Comparison of ENCODE assay signal across 15 cellular contexts in genomic region chr5:87127956-87128687, GRCh38.
A peak's percentile ranks its signal among the peaks of the same experiment; 100 is the strongest.
DNase-seq lines count a peak whose midpoint lies in the region; ATAC-seq, FAIRE-seq and TF ChIP-seq lines count a peak whose summit lies in the region.
"Had no signal": no experiment of that assay in that cellular context is flagged by ENCODE, and none has a peak within 500 bp of the region (broad histone marks: within the 10 kb centered on the region; RNA-seq: fewer than 3 reads in every experiment).

No MANE protein-coding gene starts in this region.

- POLR2A ChIA-PET in activated CD4-positive, alpha-beta memory T cell treated with anti-CD3 and anti-CD28 coated beads for 36 hours (lab: Charles Lee): interaction anchor here (1.8 kb wide), 1 partner anchor 11 kb away, joined by 6 read pairs; no protein-coding TSS in a partner anchor

- no peaks in the 10 kb centered on the region for H3K9me1 ChIP-seq in keratinocyte (ENCODE audit: control insufficient read depth, extremely low read depth, insufficient read depth, low read length)

- H3K4me3 Mint-ChIP-seq in activated CD4-positive, alpha-beta memory T cell treated with anti-CD3 and anti-CD28 coated beads for 36 hours: no peak overlapping the region
- H3K4me3 Mint-ChIP-seq: T-helper 1 cell treated with Interleukin-12 subunit alpha and Interleukin-12 subunit beta and Interleukin-4 antibody, amounts not matched to agents 30 μg/mL and 1 μg/mL, for 36 hours had no signal

- no peaks in the 10 kb centered on the region for H4K20me1 ChIP-seq in keratinocyte (ENCODE audit: control insufficient read depth, extremely low read depth, insufficient read depth, low read length)

- no peaks in the 10 kb centered on the region for H3K27me3 Mint-ChIP-seq in activated CD4-positive, alpha-beta memory T cell treated with anti-CD3 and anti-CD28 coated beads for 36 hours
- H3K27me3 Mint-ChIP-seq: CD4-positive, alpha-beta memory T cell; progenitor cell of endocrine pancreas had no signal

- H3K27ac ChIP-seq in keratinocyte (ENCODE audit: control insufficient read depth, insufficient read depth, low read length): peak overlapping the region; percentile 59
- H3K27ac ChIP-seq: left ventricle myocardium inferior had no signal

- H3K9me3 ChIP-seq in keratinocyte (ENCODE audit: control insufficient read depth, low read depth, low read length): no peaks in the 10 kb centered on the region
- H3K9me3 ChIP-seq: left ventricle myocardium inferior had no signal

- TF ChIP-seq CTCF in keratinocyte (optimal IDR thresholded peaks at IDR 0.05 in 1 of 3, IDR thresholded peaks at IDR 0.05 in 1 of 3, conservative IDR thresholded peaks at IDR 0.05 in 1 of 3; ENCODE audit: extremely low read depth in 1 of 3, insufficient read depth in 2 of 3, low read length in 3 of 3): no peak

- no peaks in the 10 kb centered on the region for H3K9me3 Mint-ChIP-seq in activated CD4-positive, alpha-beta memory T cell treated with anti-CD3 and anti-CD28 coated beads for 36 hours
- H3K9me3 Mint-ChIP-seq: CD4-positive, alpha-beta memory T cell had no signal

- intact Hi-C loops in activated CD4-positive, alpha-beta memory T cell treated with anti-CD3 and anti-CD28 coated beads for 36 hours (cut with micrococcal nuclease): no loop called here

- FAIRE-seq in H54 (lab: Jason Lieb, UNC) (peak; percentile 93), keratinocyte (lab: Jason Lieb, UNC) (peak; percentile 78)
- FAIRE-seq: GM12891 had no signal

- H3K27ac Mint-ChIP-seq in activated CD4-positive, alpha-beta memory T cell treated with anti-CD3 and anti-CD28 coated beads for 36 hours: no peak overlapping the region
- H3K27ac Mint-ChIP-seq: progenitor cell of endocrine pancreas; T-helper 1 cell treated with Interleukin-12 subunit alpha and Interleukin-12 subunit beta and Interleukin-4 antibody, amounts not matched to agents 30 μg/mL and 1 μg/mL, for 36 hours had no signal

- DNase-seq in NCI-H1105 treated with DMSO at 0.1 percent for 48 hours (lab: John Stamatoyannopoulos, UW) (peak; percentile 42), NCI-H1105 (lab: John Stamatoyannopoulos, UW) (no peak), H54 (ENCODE audit: insufficient read length, low spot score) (no peak), keratinocyte (ENCODE audit: low read depth, low spot score) (peak; percentile 64), C1 segment of cervical spinal cord (lab: John Stamatoyannopoulos, UW) (no peak)
- peak; percentile 19 for DNase-seq in activated CD4-positive, alpha-beta memory T cell treated with anti-CD3 and anti-CD28 coated beads for 36 hours
- DNase-seq: 8988T; activated T-cell treated with anti-CD3 and anti-CD28 coated beads, Interleukin-2, amount 50 U/mL, for 48 hours; left ventricle myocardium inferior had no signal

- H3K79me2 ChIP-seq in keratinocyte (ENCODE audit: control insufficient read depth, insufficient read depth, low read length): no peaks in the 10 kb centered on the region

- dilution Hi-C loops in keratinocyte (cut with MboI; ENCODE audit: extremely low pct_ligation_motif_present, low sequenced_read_pairs): no loop called here

- H3K9ac ChIP-seq in keratinocyte (ENCODE audit: control insufficient read depth, extremely low read depth, insufficient read depth, low read length): no peak overlapping the region

- H3K27me3 ChIP-seq in keratinocyte (ENCODE audit: control insufficient read depth, extremely low read depth, insufficient read depth, low read length): no peaks in the 10 kb centered on the region

- no peak for TF ChIP-seq POLR2A in H54 (IDR thresholded peaks at IDR 0.05; ENCODE audit: low read depth, low read length)

- CTCF ChIA-PET in activated CD4-positive, alpha-beta memory T cell treated with anti-CD3 and anti-CD28 coated beads for 36 hours (lab: Charles Lee): interaction anchor here (0.7 to 1.2 kb wide), 2 partner anchors 11 to 272 kb away, joined by 3 to 4 read pairs; no protein-coding TSS in a partner anchor

- no peaks in the 10 kb centered on the region for H3K36me3 ChIP-seq in keratinocyte (ENCODE audit: control insufficient read depth in 2 of 2, extremely low read depth in 1 of 2, insufficient read depth in 2 of 2, low read length in 2 of 2)
- H3K36me3 ChIP-seq: left ventricle myocardium inferior had no signal

- no peak for ATAC-seq in HG03565 (IDR thresholded peaks at IDR 0.05; ENCODE audit: unreplicated experiment)
- ATAC-seq in HG03108 (IDR thresholded peaks at IDR 0.05; ENCODE audit: unreplicated experiment): no peak

- no peaks in the 10 kb centered on the region for H3K36me3 Mint-ChIP-seq in activated CD4-positive, alpha-beta memory T cell treated with anti-CD3 and anti-CD28 coated beads for 36 hours
- H3K36me3 Mint-ChIP-seq: CD4-positive, alpha-beta memory T cell had no signal

- no peak overlapping the region for H3K4me3 ChIP-seq in keratinocyte (ENCODE audit: control insufficient read depth in 2 of 3, extremely low read depth in 1 of 3, insufficient read depth in 2 of 3, low read depth in 1 of 3, low read length in 3 of 3)
- H3K4me3 ChIP-seq: left ventricle myocardium inferior had no signal

- H2AFZ ChIP-seq in keratinocyte (ENCODE audit: control insufficient read depth, low read length): no peak overlapping the region

- peaks cover 34% of the 10 kb centered on the region for H3K4me1 ChIP-seq in keratinocyte (ENCODE audit: control insufficient read depth, extremely low read depth, insufficient read depth, low read length)
- H3K4me1 ChIP-seq: left ventricle myocardium inferior had no signal

- peak overlapping the region; percentile 67 for H3K4me2 ChIP-seq in keratinocyte (ENCODE audit: control insufficient read depth, extremely low read depth, insufficient read depth, low read depth, low read length)

- H3K4me1 Mint-ChIP-seq in activated CD4-positive, alpha-beta memory T cell treated with anti-CD3 and anti-CD28 coated beads for 36 hours (ENCODE audit: low read depth): peaks cover 20% of the 10 kb centered on the region

Comparison
In these comparisons a context has a peak if more than half of its experiments do, and no peak if none do; other contexts are left out.
1. DNase-seq: peak in NCI-H1105 treated with DMSO at 0.1 percent for 48 hours (single experiment), activated CD4-positive, alpha-beta memory T cell treated with anti-CD3 and anti-CD28 coated beads for 36 hours (single experiment) and keratinocyte (single experiment); none in NCI-H1105 (single experiment), H54 (single experiment) and C1 segment of cervical spinal cord (0 of 14).